8 cellular contexts compared by ENCODE assay signal in the genomic region with DNA sequence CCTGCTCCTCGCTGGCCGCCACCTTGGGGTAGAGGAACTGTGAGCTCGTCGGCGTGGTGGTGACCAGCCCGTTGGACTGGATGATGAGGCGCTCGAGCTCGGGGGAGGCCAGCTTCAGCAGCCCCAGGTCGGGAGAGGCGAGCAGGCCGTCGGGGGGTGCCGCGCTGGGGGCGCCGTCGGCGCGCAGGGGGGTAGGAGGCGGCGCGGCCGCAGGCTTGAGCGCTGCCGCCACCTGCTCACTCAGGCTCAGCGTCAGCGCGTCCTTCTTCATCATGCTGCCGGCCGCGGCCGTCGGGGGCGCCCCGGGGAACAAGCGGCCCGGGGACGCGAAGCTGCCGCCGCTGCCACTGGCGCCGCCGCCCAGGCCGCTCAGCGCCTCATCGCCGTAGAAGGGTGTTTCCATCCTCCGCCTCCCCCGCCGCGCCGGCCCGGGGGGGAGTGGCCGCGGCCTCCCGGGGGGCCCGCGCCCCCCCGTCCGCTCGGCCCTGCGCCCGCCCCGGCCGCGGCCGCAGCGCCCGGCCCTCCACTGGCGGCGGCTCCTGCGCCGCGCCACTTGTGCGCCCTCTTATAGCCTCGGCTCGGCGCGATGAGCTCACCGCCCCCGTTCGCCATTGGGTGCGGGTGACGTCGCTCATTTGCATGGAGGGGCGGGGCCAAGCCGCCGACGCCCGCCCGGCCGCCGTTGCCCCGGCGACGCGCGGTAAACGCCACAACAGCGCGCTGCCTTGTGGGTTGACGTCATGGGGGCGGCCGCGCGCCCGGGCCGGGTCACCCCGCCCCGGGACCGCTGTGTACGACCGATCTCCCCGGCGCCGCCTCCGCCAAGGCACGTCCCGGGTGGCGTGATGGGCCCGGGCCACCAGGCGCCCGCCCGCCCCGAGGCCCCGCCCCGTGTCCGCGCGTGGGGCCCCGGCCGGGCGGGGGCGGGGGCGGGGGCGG. TPM values are rescaled to one million over a fixed set of nuclear protein-coding genes. Genes with fewer than 3 reads are reported as not detected.
DNase-seq lines count a peak whose midpoint lies in the region; ATAC-seq and TF ChIP-seq lines count a peak whose summit lies in the region.

A gene (minus strand): TSS at position 541 of the 939 bp plus-strand sequence. CDS start 138 bp downstream, at position 403.

- no peak within 1 kb of the TSS for H3K23ac ChIP-seq in H9 (ENCODE audit: insufficient read length, low read depth, low read length)

- H3K27ac ChIP-seq in H9 (ENCODE audit: insufficient read length, low read depth, low read length) (peak within 1 kb of the TSS; percentile 94), neural cell (ENCODE audit: low read length) (peak within 1 kb of the TSS; percentile 100)

- peak within 1 kb of the TSS; percentile 95 for H3K18ac ChIP-seq in H9 (ENCODE audit: insufficient read length, low read depth, low read length)

- H3K36me3 Mint-ChIP-seq in H9 (ENCODE audit: insufficient read depth in 1 of 3, low read depth in 3 of 3): peaks cover 5 to 23% (median 21%) of the 10 kb centered on the region in 3 experiments; a peak in 6 of 7 replicates

- H3K14ac ChIP-seq in H9 (ENCODE audit: insufficient read depth, low read length): peak within 1 kb of the TSS; percentile 99

- peak within 1 kb of the TSS; percentile 80; the same call in 1 of the 2 replicates for H3K4ac ChIP-seq in H9 (ENCODE audit: low read depth, low read length)

- H3K23me2 ChIP-seq in H9 (ENCODE audit: insufficient read length, low read depth, low read length, poor library complexity, severe bottlenecking): peaks cover 7% of the 10 kb centered on the region

- peak within 1 kb of the TSS; percentile 85 to 94 for H3K4me3 Mint-ChIP-seq in H9
- peak within 1 kb of the TSS; percentile 93 to 99 for H3K4me3 Mint-ChIP-seq in stimulated activated naive CD8-positive, alpha-beta T cell treated with anti-CD3 and anti-CD28 coated beads, Interleukin-15, amount 100 ng/mL, for 72 hours

- H3K4me1 ChIP-seq in H9 (ENCODE audit: insufficient read depth, low read length): no peaks in the 10 kb centered on the region; the same call in 1 of the 2 replicates

- H3K79me2 ChIP-seq in H9 (ENCODE audit: insufficient read depth, low read length) (peaks cover 9% of the 10 kb centered on the region; the same call in 1 of the 2 replicates), neural cell (replicated peaks; ENCODE audit: insufficient read depth, low read length) (peaks cover 42% of the 10 kb centered on the region)

- DNase-seq in GDM1 (lab: John Stamatoyannopoulos, UW) (peak; percentile 99), H9 (peak; percentile 97), MG63 (peak; percentile 99), SHP77 (lab: John Stamatoyannopoulos, UW) (peak; percentile 89 to 95), activated gamma-delta T cell (lab: John Stamatoyannopoulos, UW) (peak; percentile 99), fibroblast of the conjunctiva (ENCODE audit: low read depth) (peak; percentile 98)
- peak; percentile 98 to 99 for DNase-seq in stimulated activated naive CD8-positive, alpha-beta T cell treated with anti-CD3 and anti-CD28 coated beads, Interleukin-15, amount 100 ng/mL, for 72 hours

- H4K5ac ChIP-seq in H9 (ENCODE audit: insufficient read length, low read depth, low read length): peak within 1 kb of the TSS; percentile 6

- peaks cover 0 to 4% of the 10 kb centered on the region in 2 experiments; a peak in 3 of 5 replicates for H3K9me3 Mint-ChIP-seq in H9
- H3K9me3 Mint-ChIP-seq in stimulated activated naive CD8-positive, alpha-beta T cell treated with anti-CD3 and anti-CD28 coated beads, Interleukin-15, amount 100 ng/mL, for 72 hours: no peaks in the 10 kb centered on the region

- no peaks in the 10 kb centered on the region for H3K9me2 ChIP-seq in neural cell (ENCODE audit: insufficient read depth, low read length)

- H4K8ac ChIP-seq in H9 (replicated peaks; ENCODE audit: insufficient read length, low read depth, low read length): no peak within 1 kb of the TSS

- peak within 1 kb of the TSS; percentile 83 for H2BK5ac ChIP-seq in H9 (ENCODE audit: insufficient read length, low read length)

- H3K4me3 ChIP-seq in MG63 (peak within 1 kb of the TSS; percentile 96), neural cell (ENCODE audit: low read length) (peak within 1 kb of the TSS; percentile 100)

- H3K27me3 Mint-ChIP-seq in H9 (ENCODE audit: low read depth): peaks cover 2% of the 10 kb centered on the region; the same call in 1 of the 2 replicates
- no peaks in the 10 kb centered on the region for H3K27me3 Mint-ChIP-seq in stimulated activated naive CD8-positive, alpha-beta T cell treated with anti-CD3 and anti-CD28 coated beads, Interleukin-15, amount 100 ng/mL, for 72 hours

- H2BK15ac ChIP-seq in H9 (ENCODE audit: low read depth, low read length): no peak within 1 kb of the TSS

- H2AFZ ChIP-seq in H9 (ENCODE audit: low read length): no peak within 1 kb of the TSS
- peak within 1 kb of the TSS; percentile 38 for H2AFZ ChIP-seq in neural cell (ENCODE audit: low read depth, low read length)

- H4K91ac ChIP-seq in H9 (ENCODE audit: insufficient read length, low read depth, low read length): peak within 1 kb of the TSS; percentile 48

- peak; percentile 78 for ATAC-seq in stimulated activated naive CD8-positive, alpha-beta T cell treated with anti-CD3 and anti-CD28 coated beads, Interleukin-15, amount 100 ng/mL, for 72 hours

- TF ChIP-seq EP300 in neural cell (conservative IDR thresholded peaks at IDR 0.05; ENCODE audit: poor library complexity, severe bottlenecking): peak; percentile 96

- H3K56ac ChIP-seq in H9 (ENCODE audit: insufficient read length, low read depth, low read length): peak within 1 kb of the TSS; percentile 64

- no peaks in the 10 kb centered on the region for H3K27me3 ChIP-seq in H9 (ENCODE audit: insufficient read depth, low read length)
- H3K27me3 ChIP-seq in MG63: no peaks in the 10 kb centered on the region
- H3K27me3 ChIP-seq in neural cell (ENCODE audit: insufficient read depth, low read depth, low read length): no peaks in the 10 kb centered on the region

- no peak within 1 kb of the TSS for H2AK5ac ChIP-seq in H9 (ENCODE audit: insufficient read length, low read length)

- H3K79me1 ChIP-seq in H9 (ENCODE audit: insufficient read depth, low read depth, low read length, poor library complexity, severe bottlenecking): peaks cover 3% of the 10 kb centered on the region

- H3K36me3 ChIP-seq in MG63 (peaks cover 22% of the 10 kb centered on the region), neural cell (ENCODE audit: insufficient read depth, low read length) (peaks cover 9% of the 10 kb centered on the region)

- H3K4me1 Mint-ChIP-seq in H9: peaks cover 26 to 30% of the 10 kb centered on the region in 2 experiments
- H3K4me1 Mint-ChIP-seq in stimulated activated naive CD8-positive, alpha-beta T cell treated with anti-CD3 and anti-CD28 coated beads, Interleukin-15, amount 100 ng/mL, for 72 hours: peaks cover 81% of the 10 kb centered on the region

- H4K20me1 ChIP-seq in H9 (ENCODE audit: control insufficient read depth, insufficient read depth, insufficient read length) (no peaks in the 10 kb centered on the region), neural cell (ENCODE audit: insufficient read depth) (peaks cover 30% of the 10 kb centered on the region)

- peak within 1 kb of the TSS; percentile 93 to 99 (median 98) for H3K27ac Mint-ChIP-seq in H9
- peak within 1 kb of the TSS; percentile 98 to 99 for H3K27ac Mint-ChIP-seq in stimulated activated naive CD8-positive, alpha-beta T cell treated with anti-CD3 and anti-CD28 coated beads, Interleukin-15, amount 100 ng/mL, for 72 hours

- H3F3A ChIP-seq in neural cell (ENCODE audit: insufficient read depth, low read length, poor library complexity, severe bottlenecking): peaks cover 5% of the 10 kb centered on the region

- H3K9me3 ChIP-seq in H9 (ENCODE audit: control insufficient read depth, low read depth, low read length) (no peaks in the 10 kb centered on the region), MG63 (no peaks in the 10 kb centered on the region), neural cell (ENCODE audit: low read length) (no peaks in the 10 kb centered on the region)

- peak within 1 kb of the TSS; percentile 71 for H3K4me2 ChIP-seq in H9 (ENCODE audit: insufficient read depth, insufficient read length, low read length)
- peak within 1 kb of the TSS; percentile 98 for H3K4me2 ChIP-seq in neural cell (ENCODE audit: low read length)

- H2BK12ac ChIP-seq in H9 (ENCODE audit: insufficient read length, low read depth, low read length): peak within 1 kb of the TSS; percentile 47

- peak within 1 kb of the TSS; percentile 67 for H3T11ph ChIP-seq in H9 (ENCODE audit: low read length)

- WGBS in H9 (ENCODE audit: extremely low coverage, insufficient read length, low lambda C conversion rate): no CpG with 5 or more reads among the region's 138 CpGs

- TF ChIP-seq RAD21 in neural cell (conservative IDR thresholded peaks at IDR 0.05): peak; percentile 34

- peak within 1 kb of the TSS; percentile 94 for H3K9ac ChIP-seq in H9 (ENCODE audit: extremely low read depth, insufficient read length, low read length)
- peak within 1 kb of the TSS; percentile 99 for H3K9ac ChIP-seq in neural cell (ENCODE audit: low read length)

- no peak within 1 kb of the TSS for H2BK20ac ChIP-seq in H9 (ENCODE audit: low read depth, low read length, poor library complexity, severe bottlenecking)

- H2BK120ac ChIP-seq in H9 (ENCODE audit: low read depth, low read length, poor library complexity, severe bottlenecking): peak within 1 kb of the TSS; percentile 81

- 0 out of 3 replicates have a peak, but pooled peaks have one; percentile 19 for TF ChIP-seq CTCF in H9 (conservative IDR thresholded peaks at IDR 0.05)
- TF ChIP-seq CTCF in neural cell (IDR thresholded peaks at IDR 0.05; ENCODE audit: poor library complexity, severe bottlenecking): peak; percentile 20

TF ChIP-seq in neural cell, 6 proteins besides CTCF, POLR2A, EP300 and RAD21 (continues in another document):
- TF ChIP-seq SMC3 (conservative IDR thresholded peaks at IDR 0.05; ENCODE audit: poor library complexity) (no peak), TAF1 (IDR thresholded peaks at IDR 0.05; ENCODE audit: low read depth) (peak; percentile 14), POLR2AphosphoS5 (IDR thresholded peaks at IDR 0.05) (peak; percentile 94)

RNA-seq across cellular contexts. Expression of the gene that starts here (rescaled TPM):
- 103 and 109 TPM in 2 replicates for total RNA-seq in H9 (2021)
- total RNA-seq in MG63 (2014; rRNA removed; shearing (Covaris generic); ENCODE audit: low replicate concordance): 85.7 and 102 TPM in 2 replicates
- 94.9 and 134 TPM in 2 replicates for polyA plus RNA-seq in neural cell
- polyA minus RNA-seq in neural cell: 150 and 167 TPM in 2 replicates

Comparison
In these comparisons a context has a peak if more than half of its experiments do, and no peak if none do; other contexts are left out.
1. Peak in every context shown above with its lines: DNase-seq, ATAC-seq, H3K4me3 ChIP-seq and H3K27ac ChIP-seq.